In the genomic region with DNA sequence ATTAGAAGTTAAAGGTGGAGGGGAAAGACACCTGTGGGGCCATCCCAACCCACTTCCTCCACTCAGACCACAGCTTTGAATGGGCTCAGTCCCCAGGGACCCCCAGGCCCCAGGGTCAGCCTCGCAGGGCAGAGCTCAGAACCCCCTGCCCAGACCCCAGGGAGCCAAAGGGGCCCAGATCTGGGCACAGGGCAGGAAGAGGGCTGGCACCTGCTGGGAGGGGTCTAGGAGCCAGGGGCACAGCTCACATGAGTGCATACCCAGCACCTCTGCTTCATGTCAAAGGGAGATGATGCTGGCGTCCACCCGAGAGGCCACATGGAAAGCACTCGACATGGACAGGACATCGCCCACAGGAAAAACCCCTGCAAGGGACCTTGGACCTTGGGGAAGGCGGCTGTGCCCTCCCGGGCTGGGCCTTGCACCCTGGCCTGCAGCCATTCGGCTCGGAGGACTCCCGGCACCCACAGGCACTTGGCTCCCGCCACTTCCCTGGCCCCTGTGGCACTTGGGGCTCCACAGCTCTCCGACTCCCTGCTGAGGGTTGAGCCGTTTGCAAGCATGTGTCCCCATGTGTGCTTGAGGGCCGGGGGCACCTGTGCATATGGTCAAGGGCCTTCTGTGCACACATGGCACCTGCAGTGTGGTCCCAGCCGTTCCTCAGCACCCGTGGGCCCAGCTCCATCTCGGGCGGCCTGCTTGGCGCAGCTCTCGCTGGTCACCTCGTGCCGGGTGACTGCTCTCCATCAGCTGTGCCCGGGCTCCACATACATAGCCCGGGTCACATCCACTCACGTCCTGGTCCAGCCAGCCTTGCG, we compare ENCODE assay signal across 1 cellular context.
A peak's percentile ranks its signal among the peaks of the same experiment; 100 is the strongest.
TF ChIP-seq lines count a peak whose summit lies in the region.

No MANE protein-coding gene starts in this region.

TF ChIP-seq in GM12878, 131 proteins besides CTCF, POLR2A, EP300 and RAD21:
- TF ChIP-seq MEF2A (IDR thresholded peaks at IDR 0.05; ENCODE audit: insufficient read depth, low read depth, low read length), result no peak
- TF ChIP-seq HDAC2 (IDR thresholded peaks at IDR 0.05), result no peak
- TF ChIP-seq CREM (IDR thresholded peaks at IDR 0.05; ENCODE audit: low read depth), result no peak
- TF ChIP-seq ZNF384 (IDR thresholded peaks at IDR 0.05; ENCODE audit: borderline replicate concordance, low read depth, low read length), result no peak
- TF ChIP-seq, protein P1, sequence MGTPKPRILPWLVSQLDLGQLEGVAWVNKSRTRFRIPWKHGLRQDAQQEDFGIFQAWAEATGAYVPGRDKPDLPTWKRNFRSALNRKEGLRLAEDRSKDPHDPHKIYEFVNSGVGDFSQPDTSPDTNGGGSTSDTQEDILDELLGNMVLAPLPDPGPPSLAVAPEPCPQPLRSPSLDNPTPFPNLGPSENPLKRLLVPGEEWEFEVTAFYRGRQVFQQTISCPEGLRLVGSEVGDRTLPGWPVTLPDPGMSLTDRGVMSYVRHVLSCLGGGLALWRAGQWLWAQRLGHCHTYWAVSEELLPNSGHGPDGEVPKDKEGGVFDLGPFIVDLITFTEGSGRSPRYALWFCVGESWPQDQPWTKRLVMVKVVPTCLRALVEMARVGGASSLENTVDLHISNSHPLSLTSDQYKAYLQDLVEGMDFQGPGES (IDR thresholded peaks at IDR 0.05), result no peak
- TF ChIP-seq CHD1 (IDR thresholded peaks at IDR 0.05; ENCODE audit: low read depth, low read length), result no peak
- TF ChIP-seq ZSCAN29 (IDR thresholded peaks at IDR 0.05), result no peak
- TF ChIP-seq ZBTB33 (IDR thresholded peaks at IDR 0.05), result no peak
- no peak for TF ChIP-seq YBX1 (IDR thresholded peaks at IDR 0.05)
- no peak for TF ChIP-seq RELA (IDR thresholded peaks at IDR 0.05; ENCODE audit: borderline replicate concordance, partially characterized antibody)
- TF ChIP-seq ATF2 (IDR thresholded peaks at IDR 0.05; ENCODE audit: low read length), result no peak
- TF ChIP-seq SREBF2 (IDR thresholded peaks at IDR 0.05; ENCODE audit: low read length), result no peak
- TF ChIP-seq NR2F1 (conservative IDR thresholded peaks at IDR 0.05), result peak; percentile 45
- TF ChIP-seq MYC (IDR thresholded peaks at IDR 0.05; ENCODE audit: insufficient read depth, insufficient read length, insufficient replicate concordance, low read length, severe bottlenecking), result no peak
- TF ChIP-seq RUNX3 (IDR thresholded peaks at IDR 0.05; ENCODE audit: low read length), result peak; percentile 32; the same call in 1 of the 2 replicates
- peak; percentile 73 for TF ChIP-seq MEF2B (IDR thresholded peaks at IDR 0.05; ENCODE audit: partially characterized antibody, poor library complexity, severe bottlenecking)
- TF ChIP-seq BMI1 (IDR thresholded peaks at IDR 0.05; ENCODE audit: borderline replicate concordance), result no peak
- TF ChIP-seq NRF1 (conservative IDR thresholded peaks at IDR 0.05; ENCODE audit: low read depth, low read length), result no peak
- no peak; the same call in 1 of the 2 replicates for TF ChIP-seq SMAD5 (IDR thresholded peaks at IDR 0.05; ENCODE audit: low read depth)
- TF ChIP-seq SPI1 (IDR thresholded peaks at IDR 0.05; ENCODE audit: borderline replicate concordance, insufficient read depth, low read depth, low read length), result 0 out of 2 replicates have a peak, but pooled peaks have one; percentile 11
- TF ChIP-seq, protein P2, sequence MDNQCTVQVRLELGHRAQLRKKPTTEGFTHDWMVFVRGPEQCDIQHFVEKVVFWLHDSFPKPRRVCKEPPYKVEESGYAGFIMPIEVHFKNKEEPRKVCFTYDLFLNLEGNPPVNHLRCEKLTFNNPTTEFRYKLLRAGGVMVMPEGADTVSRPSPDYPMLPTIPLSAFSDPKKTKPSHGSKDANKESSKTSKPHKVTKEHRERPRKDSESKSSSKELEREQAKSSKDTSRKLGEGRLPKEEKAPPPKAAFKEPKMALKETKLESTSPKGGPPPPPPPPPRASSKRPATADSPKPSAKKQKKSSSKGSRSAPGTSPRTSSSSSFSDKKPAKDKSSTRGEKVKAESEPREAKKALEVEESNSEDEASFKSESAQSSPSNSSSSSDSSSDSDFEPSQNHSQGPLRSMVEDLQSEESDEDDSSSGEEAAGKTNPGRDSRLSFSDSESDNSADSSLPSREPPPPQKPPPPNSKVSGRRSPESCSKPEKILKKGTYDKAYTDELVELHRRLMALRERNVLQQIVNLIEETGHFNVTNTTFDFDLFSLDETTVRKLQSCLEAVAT (IDR thresholded peaks at IDR 0.05), result no peak
- no peak for TF ChIP-seq NR2C2 (IDR thresholded peaks at IDR 0.05; ENCODE audit: borderline replicate concordance, control insufficient read depth, insufficient read length, low read depth)
- TF ChIP-seq ETV6 (conservative IDR thresholded peaks at IDR 0.05 in 1 of 2, IDR thresholded peaks at IDR 0.05 in 1 of 2; ENCODE audit: borderline replicate concordance in 1 of 2, low read depth in 1 of 2), result no peak
- TF ChIP-seq MTA2 (IDR thresholded peaks at IDR 0.05; ENCODE audit: low read depth), result no peak
- TF ChIP-seq, protein P3, sequence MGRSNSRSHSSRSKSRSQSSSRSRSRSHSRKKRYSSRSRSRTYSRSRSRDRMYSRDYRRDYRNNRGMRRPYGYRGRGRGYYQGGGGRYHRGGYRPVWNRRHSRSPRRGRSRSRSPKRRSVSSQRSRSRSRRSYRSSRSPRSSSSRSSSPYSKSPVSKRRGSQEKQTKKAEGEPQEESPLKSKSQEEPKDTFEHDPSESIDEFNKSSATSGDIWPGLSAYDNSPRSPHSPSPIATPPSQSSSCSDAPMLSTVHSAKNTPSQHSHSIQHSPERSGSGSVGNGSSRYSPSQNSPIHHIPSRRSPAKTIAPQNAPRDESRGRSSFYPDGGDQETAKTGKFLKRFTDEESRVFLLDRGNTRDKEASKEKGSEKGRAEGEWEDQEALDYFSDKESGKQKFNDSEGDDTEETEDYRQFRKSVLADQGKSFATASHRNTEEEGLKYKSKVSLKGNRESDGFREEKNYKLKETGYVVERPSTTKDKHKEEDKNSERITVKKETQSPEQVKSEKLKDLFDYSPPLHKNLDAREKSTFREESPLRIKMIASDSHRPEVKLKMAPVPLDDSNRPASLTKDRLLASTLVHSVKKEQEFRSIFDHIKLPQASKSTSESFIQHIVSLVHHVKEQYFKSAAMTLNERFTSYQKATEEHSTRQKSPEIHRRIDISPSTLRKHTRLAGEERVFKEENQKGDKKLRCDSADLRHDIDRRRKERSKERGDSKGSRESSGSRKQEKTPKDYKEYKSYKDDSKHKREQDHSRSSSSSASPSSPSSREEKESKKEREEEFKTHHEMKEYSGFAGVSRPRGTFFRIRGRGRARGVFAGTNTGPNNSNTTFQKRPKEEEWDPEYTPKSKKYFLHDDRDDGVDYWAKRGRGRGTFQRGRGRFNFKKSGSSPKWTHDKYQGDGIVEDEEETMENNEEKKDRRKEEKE (IDR thresholded peaks at IDR 0.05), result no peak
- TF ChIP-seq, protein P4, sequence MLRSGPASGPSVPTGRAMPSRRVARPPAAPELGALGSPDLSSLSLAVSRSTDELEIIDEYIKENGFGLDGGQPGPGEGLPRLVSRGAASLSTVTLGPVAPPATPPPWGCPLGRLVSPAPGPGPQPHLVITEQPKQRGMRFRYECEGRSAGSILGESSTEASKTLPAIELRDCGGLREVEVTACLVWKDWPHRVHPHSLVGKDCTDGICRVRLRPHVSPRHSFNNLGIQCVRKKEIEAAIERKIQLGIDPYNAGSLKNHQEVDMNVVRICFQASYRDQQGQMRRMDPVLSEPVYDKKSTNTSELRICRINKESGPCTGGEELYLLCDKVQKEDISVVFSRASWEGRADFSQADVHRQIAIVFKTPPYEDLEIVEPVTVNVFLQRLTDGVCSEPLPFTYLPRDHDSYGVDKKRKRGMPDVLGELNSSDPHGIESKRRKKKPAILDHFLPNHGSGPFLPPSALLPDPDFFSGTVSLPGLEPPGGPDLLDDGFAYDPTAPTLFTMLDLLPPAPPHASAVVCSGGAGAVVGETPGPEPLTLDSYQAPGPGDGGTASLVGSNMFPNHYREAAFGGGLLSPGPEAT (IDR thresholded peaks at IDR 0.05; ENCODE audit: low read depth), result no peak
- TF ChIP-seq MXI1 (IDR thresholded peaks at IDR 0.05; ENCODE audit: low read depth, low read length), result no peak
- TF ChIP-seq POLR2AphosphoS5 (IDR thresholded peaks at IDR 0.05; ENCODE audit: low read length), result peak; percentile 52
- no peak for TF ChIP-seq SMAD1 (IDR thresholded peaks at IDR 0.05; ENCODE audit: low read depth, partially characterized antibody)
- TF ChIP-seq TCF3 (IDR thresholded peaks at IDR 0.05; ENCODE audit: borderline replicate concordance, insufficient read depth, low read depth, low read length), result no peak
- TF ChIP-seq, protein P5, sequence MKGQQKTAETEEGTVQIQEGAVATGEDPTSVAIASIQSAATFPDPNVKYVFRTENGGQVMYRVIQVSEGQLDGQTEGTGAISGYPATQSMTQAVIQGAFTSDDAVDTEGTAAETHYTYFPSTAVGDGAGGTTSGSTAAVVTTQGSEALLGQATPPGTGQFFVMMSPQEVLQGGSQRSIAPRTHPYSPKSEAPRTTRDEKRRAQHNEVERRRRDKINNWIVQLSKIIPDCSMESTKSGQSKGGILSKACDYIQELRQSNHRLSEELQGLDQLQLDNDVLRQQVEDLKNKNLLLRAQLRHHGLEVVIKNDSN (IDR thresholded peaks at IDR 0.05; ENCODE audit: borderline replicate concordance, extremely low read length, insufficient read depth, low read depth, low read length), result no peak
